ENCODE assay signal across 9 cellular contexts in the genomic region with DNA sequence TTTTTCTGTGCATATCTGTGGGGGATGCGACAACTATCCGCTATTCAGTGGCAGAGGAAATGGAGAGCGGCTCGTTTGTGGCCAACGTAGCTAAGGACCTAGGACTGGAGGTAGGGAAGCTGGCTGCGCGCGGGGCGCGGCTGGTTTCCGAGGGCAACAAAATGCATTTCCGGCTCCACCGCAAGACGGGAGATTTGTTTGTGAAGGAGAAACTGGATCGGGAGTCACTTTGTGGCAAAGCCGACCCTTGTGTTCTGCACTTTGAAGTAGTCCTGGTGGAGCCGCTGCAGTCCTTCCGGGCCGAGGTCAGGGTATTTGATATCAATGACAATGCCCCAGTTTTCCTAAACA. TPM values are rescaled to one million over a fixed set of nuclear protein-coding genes. Genes with fewer than 3 reads are reported as not detected.
DNase-seq lines count a peak whose midpoint lies in the region; ATAC-seq lines count a peak whose summit lies in the region.
"Had no signal": no experiment of that assay in that cellular context is flagged by ENCODE, and none has a peak within 500 bp of the region (broad histone marks: within the 10 kb centered on the region; RNA-seq: fewer than 3 reads in every experiment).

No MANE protein-coding gene starts in this region.

- no peak overlapping the region for H3K27ac ChIP-seq in skin epidermis

- H3K9me3 Mint-ChIP-seq in activated T-helper 17 cell treated with anti-CD3 and anti-CD28 coated beads, Interleukin-2, amount 50 U/mL, for 72 hours = peaks cover 4% of the 10 kb centered on the region

- H3K4me3 ChIP-seq in skin epidermis = peak overlapping the region in 5 of 7 experiments; percentile 3 to 35 (median 11)

- no peak overlapping the region for H3K27ac Mint-ChIP-seq in activated T-helper 17 cell treated with anti-CD3 and anti-CD28 coated beads, Interleukin-2, amount 50 U/mL, for 72 hours

- ATAC-seq in activated T-helper 17 cell treated with anti-CD3 and anti-CD28 coated beads, Interleukin-2, amount 50 U/mL, for 72 hours (replicated peaks) = no peak
- ATAC-seq in HG02642 (IDR thresholded peaks at IDR 0.05; ENCODE audit: poor library complexity, unreplicated experiment) (no peak), GM18873 (IDR thresholded peaks at IDR 0.05; ENCODE audit: low FRiP score, unreplicated experiment) (no peak)

- peak; percentile 75 for DNase-seq in DMS53 (lab: John Stamatoyannopoulos, UW)
- no peak for DNase-seq in DMS53 treated with DMSO at 0.1 percent for 48 hours (lab: John Stamatoyannopoulos, UW; ENCODE audit: unreplicated experiment)
- DNase-seq in iPS-NIHi7 (ENCODE audit: extremely low spot score) = peak; percentile 42
- no peak for DNase-seq in nucleus accumbens (lab: John Stamatoyannopoulos, UW)
- DNase-seq: KBM-7 had no signal

- no peaks in the 10 kb centered on the region for H3K36me3 Mint-ChIP-seq in activated T-helper 17 cell treated with anti-CD3 and anti-CD28 coated beads, Interleukin-2, amount 50 U/mL, for 72 hours (ENCODE audit: low read depth)

- peak overlapping the region; percentile 46 for H3K4me3 Mint-ChIP-seq in activated T-helper 17 cell treated with anti-CD3 and anti-CD28 coated beads, Interleukin-2, amount 50 U/mL, for 72 hours

- peaks cover 4% of the 10 kb centered on the region for H3K4me1 Mint-ChIP-seq in activated T-helper 17 cell treated with anti-CD3 and anti-CD28 coated beads, Interleukin-2, amount 50 U/mL, for 72 hours

- peaks cover 46% of the 10 kb centered on the region for H3K27me3 Mint-ChIP-seq in activated T-helper 17 cell treated with anti-CD3 and anti-CD28 coated beads, Interleukin-2, amount 50 U/mL, for 72 hours

RNA-seq across cellular contexts. Expression of gene PCDHB1, which starts 0.3 kb away (rescaled TPM):
- not detected for total RNA-seq in activated T-helper 17 cell treated with anti-CD3 and anti-CD28 coated beads, Interleukin-2, amount 50 U/mL, for 72 hours

RNA-seq across cellular contexts. Expression of gene PCDHB2, which starts 42.9 kb away (rescaled TPM):
- total RNA-seq in activated T-helper 17 cell treated with anti-CD3 and anti-CD28 coated beads, Interleukin-2, amount 50 U/mL, for 72 hours = under 1 TPM; 0.06 to 0.24 TPM

RNA-seq across cellular contexts. Expression of gene PCDHB3, which starts 48.8 kb away (rescaled TPM):
- total RNA-seq in activated T-helper 17 cell treated with anti-CD3 and anti-CD28 coated beads, Interleukin-2, amount 50 U/mL, for 72 hours = under 1 TPM in 1 of 2 donors, not detected in 1; 0.08 TPM

Comparison
In these comparisons a context has a peak if more than half of its experiments do, and no peak if none do; other contexts are left out.
1. DNase-seq: peak in DMS53 (single experiment) and iPS-NIHi7 (single experiment); none in DMS53 treated with DMSO at 0.1 percent for 48 hours (single experiment) and nucleus accumbens (0 of 56).